Comparison of ENCODE assay signal across 20 cellular contexts in the genomic region with DNA sequence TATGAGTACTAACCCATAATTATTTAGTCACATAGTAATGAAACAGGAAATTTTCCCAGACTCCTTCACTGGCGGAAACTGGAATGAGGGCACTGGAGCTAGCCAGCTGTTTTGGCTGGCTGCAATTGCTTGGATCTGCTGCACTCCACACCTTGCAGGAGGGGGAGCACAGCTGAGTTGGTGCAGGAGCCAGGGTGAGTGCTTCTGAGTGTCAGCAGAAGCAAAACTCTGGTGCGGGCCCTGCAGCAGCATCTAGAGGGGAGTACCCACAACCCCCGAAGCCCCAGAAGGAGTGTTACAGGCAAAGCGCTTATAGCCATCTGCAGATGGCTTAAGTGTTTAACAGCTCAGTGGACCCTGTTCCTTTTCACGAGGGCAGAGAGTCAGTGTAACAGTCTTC.
"Had no signal": no experiment of that assay in that cellular context is flagged by ENCODE, and none has a peak within 500 bp of the region (broad histone marks: within the 10 kb centered on the region; RNA-seq: fewer than 3 reads in every experiment).

No MANE protein-coding gene starts in this region.

- H3K9me3 Mint-ChIP-seq: activated naive CD4-positive, alpha-beta T cell treated with anti-CD3 and anti-CD28 coated beads, Interleukin-2, amount 50 U/mL, for 72 hours; brain; memory B cell; nephron; stimulated activated naive B cell treated with anti-CD40 and anti-IgM and Interleukin-4, amounts not matched to agents 10 μg/mL and 1 μg/mL and 100 μg/mL, for 72 hours had no signal

- DNase-seq: activated T-cell treated with anti-CD3 and anti-CD28 coated beads, Interleukin-2, amount 50 U/mL, for 1 hour; aorta; dermis blood vessel endothelial cell; effector memory CD4-positive, alpha-beta T cell; foreskin melanocyte; occipital lobe; posterior cingulate gyrus; small intestine; stimulated activated CD4-positive, alpha-beta T cell treated with anti-CD3 and anti-CD28 coated beads, Interleukin-15, amount 100 ng/mL, for 24 hours; stimulated activated CD4-positive, alpha-beta T cell treated with anti-CD3 and anti-CD28 coated beads, Interleukin-2, amount 100 ng/mL, for 48 hours; stimulated activated CD8-positive, alpha-beta memory T cell treated with anti-CD3 and anti-CD28 coated beads, Interleukin-4, amount 100 ng/mL, for 48 hours; stimulated activated naive B cell treated with anti-CD40 and anti-IgM and Interleukin-4, amounts not matched to agents 10 μg/mL and 1 μg/mL and 100 μg/mL, for 72 hours; T-helper 9 cell; transverse colon had no signal

- H3K27me3 Mint-ChIP-seq: brain; memory B cell; stimulated activated naive B cell treated with anti-CD40 and anti-IgM and Interleukin-4, amounts not matched to agents 10 μg/mL and 1 μg/mL and 100 μg/mL, for 72 hours had no signal

- H3K27ac Mint-ChIP-seq: activated naive CD4-positive, alpha-beta T cell treated with anti-CD3 and anti-CD28 coated beads, Interleukin-2, amount 50 U/mL, for 72 hours; brain; memory B cell; nephron; stimulated activated naive B cell treated with anti-CD40 and anti-IgM and Interleukin-4, amounts not matched to agents 10 μg/mL and 1 μg/mL and 100 μg/mL, for 72 hours had no signal

- ATAC-seq: activated naive CD4-positive, alpha-beta T cell treated with anti-CD3 and anti-CD28 coated beads, Interleukin-2, amount 50 U/mL, for 72 hours; esophagus mucosa; sciatic nerve; stimulated activated naive B cell treated with anti-CD40 and anti-IgM and Interleukin-4, amounts not matched to agents 10 μg/mL and 1 μg/mL and 100 μg/mL, for 72 hours had no signal

- H3K4me3 Mint-ChIP-seq: brain; memory B cell; nephron; stimulated activated naive B cell treated with anti-CD40 and anti-IgM and Interleukin-4, amounts not matched to agents 10 μg/mL and 1 μg/mL and 100 μg/mL, for 72 hours had no signal

- H3K36me3 Mint-ChIP-seq: activated naive CD4-positive, alpha-beta T cell treated with anti-CD3 and anti-CD28 coated beads, Interleukin-2, amount 50 U/mL, for 72 hours; brain; stimulated activated naive B cell treated with anti-CD40 and anti-IgM and Interleukin-4, amounts not matched to agents 10 μg/mL and 1 μg/mL and 100 μg/mL, for 72 hours had no signal

- H3K4me1 Mint-ChIP-seq: memory B cell; nephron; stimulated activated naive B cell treated with anti-CD40 and anti-IgM and Interleukin-4, amounts not matched to agents 10 μg/mL and 1 μg/mL and 100 μg/mL, for 72 hours had no signal
